4 cellular contexts compared by ENCODE assay signal in the genomic region with DNA sequence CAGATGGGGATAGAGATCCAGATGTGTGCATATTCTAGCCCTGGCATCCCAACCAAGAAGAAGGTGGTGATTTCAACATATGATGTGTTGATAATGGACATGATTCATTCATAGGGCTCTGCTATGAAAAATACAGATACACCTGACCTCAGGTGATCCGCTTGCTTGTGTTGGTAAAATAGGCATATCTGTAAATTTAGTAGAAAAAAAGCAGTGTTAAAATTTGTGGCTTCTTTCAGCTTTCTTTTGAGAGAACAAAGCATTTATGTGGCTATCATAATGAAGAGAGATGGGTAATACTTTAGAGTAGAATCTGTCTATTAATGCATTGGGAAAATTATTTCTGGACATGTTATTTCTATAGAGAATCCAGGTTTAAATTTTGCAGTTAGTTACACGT. TPM values are rescaled to one million over a fixed set of nuclear protein-coding genes. Genes with fewer than 3 reads are reported as not detected.
"Had no signal": no experiment of that assay in that cellular context is flagged by ENCODE, and none has a peak within 500 bp of the region (broad histone marks: within the 10 kb centered on the region; RNA-seq: fewer than 3 reads in every experiment).

Gene OR51A2 (minus strand): TSS at position 101 of the 400 bp plus-strand sequence. CDS start 0 bp downstream, at position 101.

RNA-seq across cellular contexts. Expression of gene OR51A2, which starts in this region (rescaled TPM):
- total RNA-seq: LHCN-M2, M059J, MCF 10A, NCI-H460 had no signal
